In the genomic region with DNA sequence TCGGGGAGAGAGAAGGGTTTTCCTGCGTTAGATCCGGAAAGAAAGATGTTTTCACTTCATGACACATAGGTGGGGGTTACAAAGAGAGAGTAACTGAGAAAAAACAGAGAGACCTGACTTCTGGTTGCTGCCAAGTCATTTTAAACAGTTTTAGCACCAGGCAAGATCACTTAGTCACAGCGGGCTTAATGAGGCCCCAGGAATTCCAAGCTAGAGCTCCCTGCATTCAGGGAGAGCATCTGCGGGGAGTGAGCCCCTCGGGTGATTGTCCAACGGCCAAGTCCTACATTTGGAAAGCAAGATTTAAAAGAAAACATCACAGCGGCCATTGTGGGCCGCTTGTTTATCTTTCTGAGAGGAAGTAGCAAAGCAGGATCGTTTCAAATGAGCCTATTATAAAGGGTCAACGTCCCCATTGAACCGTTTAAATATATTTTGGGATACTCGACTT, we compare ENCODE assay signal across 12 cellular contexts.
DNase-seq lines count a peak whose midpoint lies in the region; ATAC-seq, FAIRE-seq and TF ChIP-seq lines count a peak whose summit lies in the region.
"Had no signal": no experiment of that assay in that cellular context is flagged by ENCODE, and none has a peak within 500 bp of the region (broad histone marks: within the 10 kb centered on the region; RNA-seq: fewer than 3 reads in every experiment).

No MANE protein-coding gene starts in this region.

- 1 to 15% methylated on average over 8 to 13 of the region's 13 CpGs for WGBS in gastroesophageal sphincter (ENCODE audit: low coverage in 1 of 2), 2 donors

- H3K9me3 Mint-ChIP-seq in activated T-helper 17 cell treated with anti-CD3 and anti-CD28 coated beads, Interleukin-2, amount 50 U/mL, for 72 hours: no peaks in the 10 kb centered on the region

- H3K4me1 Mint-ChIP-seq in activated T-helper 17 cell treated with anti-CD3 and anti-CD28 coated beads, Interleukin-2, amount 50 U/mL, for 72 hours: no peaks in the 10 kb centered on the region

- peak overlapping the region; percentile 64 for H3K4me2 ChIP-seq in skeletal muscle satellite cell (ENCODE audit: low read length)

- H3K36me3 ChIP-seq in ascending aorta (no peaks in the 10 kb centered on the region), gastroesophageal sphincter (no peaks in the 10 kb centered on the region), skeletal muscle satellite cell (ENCODE audit: insufficient read depth, low read length) (peaks cover 8% of the 10 kb centered on the region)
- H3K36me3 ChIP-seq: right lobe of liver had no signal

- TF ChIP-seq CTCF in ascending aorta (IDR thresholded peaks at IDR 0.05) (no peak), gastroesophageal sphincter (IDR thresholded peaks at IDR 0.05) (no peak)

- H3K9me3 ChIP-seq in ascending aorta (no peaks in the 10 kb centered on the region), gastroesophageal sphincter (no peaks in the 10 kb centered on the region), skeletal muscle satellite cell (replicated peaks; ENCODE audit: low read length) (no peaks in the 10 kb centered on the region)
- H3K9me3 ChIP-seq: right lobe of liver had no signal

- H3K27me3 ChIP-seq in ascending aorta (no peaks in the 10 kb centered on the region), gastroesophageal sphincter (no peaks in the 10 kb centered on the region), skeletal muscle satellite cell (ENCODE audit: control insufficient read depth, insufficient read depth, low read length) (no peaks in the 10 kb centered on the region)

- FAIRE-seq in urothelium cell line (lab: Jason Lieb, UNC): no peak

- H3K4me3 Mint-ChIP-seq in activated T-helper 17 cell treated with anti-CD3 and anti-CD28 coated beads, Interleukin-2, amount 50 U/mL, for 72 hours: no peak overlapping the region

- H3K27ac ChIP-seq in ascending aorta (peak overlapping the region; percentile 57 to 58), gastroesophageal sphincter (peak overlapping the region in 3 of 4 donors; percentile 48 to 72 (median 60))
- H3K27ac ChIP-seq: right lobe of liver had no signal

- H3K4me1 ChIP-seq in ascending aorta: peaks cover 0 to 15% of the 10 kb centered on the region in 2 donors
- peaks cover 0 to 38% (median 10%) of the 10 kb centered on the region in 3 donors for H3K4me1 ChIP-seq in gastroesophageal sphincter
- peaks cover 61% of the 10 kb centered on the region for H3K4me1 ChIP-seq in skeletal muscle satellite cell (ENCODE audit: control insufficient read depth, insufficient read depth, low read length)

- in situ Hi-C loops in KBM-7 (cut with MboI; ENCODE audit: low pct_unique_long_range_greater_than_20kb, low sequenced_read_pairs): no loop called here

- TF ChIP-seq POLR2A in gastroesophageal sphincter (IDR thresholded peaks at IDR 0.05): no peak

- intact Hi-C loops in ascending aorta (cut with DNase I): loop anchor here (10.0 kb wide), 1 partner anchor 128 kb away; no protein-coding TSS in a partner anchor

- no peak for ATAC-seq in gastroesophageal sphincter
- no peak for ATAC-seq in activated T-helper 17 cell treated with anti-CD3 and anti-CD28 coated beads, Interleukin-2, amount 50 U/mL, for 72 hours (replicated peaks)
- ATAC-seq: left colon, right lobe of liver had no signal

- H3K9ac ChIP-seq in skeletal muscle satellite cell (ENCODE audit: low read depth, low read length): peak overlapping the region; percentile 48

- no peaks in the 10 kb centered on the region for H3K36me3 Mint-ChIP-seq in activated T-helper 17 cell treated with anti-CD3 and anti-CD28 coated beads, Interleukin-2, amount 50 U/mL, for 72 hours (ENCODE audit: low read depth)

- H3K4me3 ChIP-seq in ascending aorta (peak overlapping the region in 1 of 2 donors; percentile 11), gastroesophageal sphincter (no peak overlapping the region), skeletal muscle satellite cell (ENCODE audit: low read length) (peak overlapping the region; percentile 47)
- H3K4me3 ChIP-seq: right lobe of liver had no signal

- no peak for TF ChIP-seq EP300 in gastroesophageal sphincter (IDR thresholded peaks at IDR 0.05)

- peaks cover 40% of the 10 kb centered on the region for H3K27me3 Mint-ChIP-seq in activated T-helper 17 cell treated with anti-CD3 and anti-CD28 coated beads, Interleukin-2, amount 50 U/mL, for 72 hours

- DNase-seq in GM04504 (ENCODE audit: low read depth): peak; percentile 73
- DNase-seq in ascending aorta (ENCODE audit: low spot score in 2 of 2): peak in 1 of 2 donors; percentile 37
- no peak for DNase-seq in KBM-7
- no peak for DNase-seq in activated T-cell treated with anti-CD3 and anti-CD28 coated beads, Interleukin-2, amount 50 U/mL, for 48 hours
- no peak for DNase-seq in urothelium cell line (ENCODE audit: low spot score)
- DNase-seq: activated T-cell treated with anti-CD3 and anti-CD28 coated beads, Interleukin-2, amount 50 U/mL, for 1 hour; left colon; NCI-H510A treated with DMSO at 0.1 percent for 48 hours had no signal

- H3K27ac Mint-ChIP-seq in activated T-helper 17 cell treated with anti-CD3 and anti-CD28 coated beads, Interleukin-2, amount 50 U/mL, for 72 hours: no peak overlapping the region
